ENCODE assay signal across 1 cellular context in genomic region chrX:37679230-37679629, GRCh38.
TF ChIP-seq lines count a peak whose summit lies in the region.

No MANE protein-coding gene starts in this region.

TF ChIP-seq in A549, 52 proteins besides CTCF, POLR2A, EP300 and RAD21 (continued from another document):
- TF ChIP-seq REST (IDR thresholded peaks at IDR 0.05) (no peak), RFX5 (IDR thresholded peaks at IDR 0.05) (no peak), FOSB (CRISPR knock-in tag; IDR thresholded peaks at IDR 0.05) (no peak), E2F6 (IDR thresholded peaks at IDR 0.05; ENCODE audit: borderline replicate concordance, low read depth) (no peak), HDAC2 (IDR thresholded peaks at IDR 0.05) (no peak), JUN (IDR thresholded peaks at IDR 0.05) (no peak), HES2 (IDR thresholded peaks at IDR 0.05) (no peak), ZFP36 (IDR thresholded peaks at IDR 0.05; ENCODE audit: borderline replicate concordance, partially characterized antibody) (no peak), ESRRA (IDR thresholded peaks at IDR 0.05; ENCODE audit: borderline replicate concordance, low read length) (no peak), ZC3H11A (IDR thresholded peaks at IDR 0.05) (no peak), CHD2 (IDR thresholded peaks at IDR 0.05; ENCODE audit: low read length, partially characterized antibody) (no peak), MAX (IDR thresholded peaks at IDR 0.05) (no peak), EHF (CRISPR knock-in tag; IDR thresholded peaks at IDR 0.05) (no peak), RNF2 (IDR thresholded peaks at IDR 0.05; ENCODE audit: borderline replicate concordance, low read depth) (no peak), TP53 (CRISPR knock-in tag; IDR thresholded peaks at IDR 0.05) (no peak)
TF ChIP-seq in A549: peak in this region for 0.
